Comparison of ENCODE assay signal across 1 cellular context in the genomic region with DNA sequence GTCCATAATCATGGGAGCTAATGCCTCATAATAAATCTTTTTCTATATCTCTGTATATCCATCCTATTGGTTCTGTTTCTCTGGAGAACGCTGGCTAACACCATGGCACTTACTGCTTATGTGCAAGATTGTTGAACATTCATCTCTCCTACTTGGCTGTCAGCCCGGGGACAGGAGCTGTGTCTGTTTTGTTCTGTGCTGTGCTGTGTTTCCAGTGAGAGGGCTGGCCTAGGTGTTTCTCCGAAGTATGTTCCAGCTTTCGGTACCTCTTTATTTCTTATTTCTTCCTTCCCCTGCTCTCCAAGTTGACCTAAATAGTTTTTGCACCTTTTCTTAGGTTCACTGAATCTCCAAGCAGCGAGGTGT.
TF ChIP-seq lines count a peak whose summit lies in the region.

No MANE protein-coding gene starts in this region.

TF ChIP-seq in GM23338, 12 proteins besides CTCF, POLR2A, EP300 and RAD21:
- TF ChIP-seq, protein P1, sequence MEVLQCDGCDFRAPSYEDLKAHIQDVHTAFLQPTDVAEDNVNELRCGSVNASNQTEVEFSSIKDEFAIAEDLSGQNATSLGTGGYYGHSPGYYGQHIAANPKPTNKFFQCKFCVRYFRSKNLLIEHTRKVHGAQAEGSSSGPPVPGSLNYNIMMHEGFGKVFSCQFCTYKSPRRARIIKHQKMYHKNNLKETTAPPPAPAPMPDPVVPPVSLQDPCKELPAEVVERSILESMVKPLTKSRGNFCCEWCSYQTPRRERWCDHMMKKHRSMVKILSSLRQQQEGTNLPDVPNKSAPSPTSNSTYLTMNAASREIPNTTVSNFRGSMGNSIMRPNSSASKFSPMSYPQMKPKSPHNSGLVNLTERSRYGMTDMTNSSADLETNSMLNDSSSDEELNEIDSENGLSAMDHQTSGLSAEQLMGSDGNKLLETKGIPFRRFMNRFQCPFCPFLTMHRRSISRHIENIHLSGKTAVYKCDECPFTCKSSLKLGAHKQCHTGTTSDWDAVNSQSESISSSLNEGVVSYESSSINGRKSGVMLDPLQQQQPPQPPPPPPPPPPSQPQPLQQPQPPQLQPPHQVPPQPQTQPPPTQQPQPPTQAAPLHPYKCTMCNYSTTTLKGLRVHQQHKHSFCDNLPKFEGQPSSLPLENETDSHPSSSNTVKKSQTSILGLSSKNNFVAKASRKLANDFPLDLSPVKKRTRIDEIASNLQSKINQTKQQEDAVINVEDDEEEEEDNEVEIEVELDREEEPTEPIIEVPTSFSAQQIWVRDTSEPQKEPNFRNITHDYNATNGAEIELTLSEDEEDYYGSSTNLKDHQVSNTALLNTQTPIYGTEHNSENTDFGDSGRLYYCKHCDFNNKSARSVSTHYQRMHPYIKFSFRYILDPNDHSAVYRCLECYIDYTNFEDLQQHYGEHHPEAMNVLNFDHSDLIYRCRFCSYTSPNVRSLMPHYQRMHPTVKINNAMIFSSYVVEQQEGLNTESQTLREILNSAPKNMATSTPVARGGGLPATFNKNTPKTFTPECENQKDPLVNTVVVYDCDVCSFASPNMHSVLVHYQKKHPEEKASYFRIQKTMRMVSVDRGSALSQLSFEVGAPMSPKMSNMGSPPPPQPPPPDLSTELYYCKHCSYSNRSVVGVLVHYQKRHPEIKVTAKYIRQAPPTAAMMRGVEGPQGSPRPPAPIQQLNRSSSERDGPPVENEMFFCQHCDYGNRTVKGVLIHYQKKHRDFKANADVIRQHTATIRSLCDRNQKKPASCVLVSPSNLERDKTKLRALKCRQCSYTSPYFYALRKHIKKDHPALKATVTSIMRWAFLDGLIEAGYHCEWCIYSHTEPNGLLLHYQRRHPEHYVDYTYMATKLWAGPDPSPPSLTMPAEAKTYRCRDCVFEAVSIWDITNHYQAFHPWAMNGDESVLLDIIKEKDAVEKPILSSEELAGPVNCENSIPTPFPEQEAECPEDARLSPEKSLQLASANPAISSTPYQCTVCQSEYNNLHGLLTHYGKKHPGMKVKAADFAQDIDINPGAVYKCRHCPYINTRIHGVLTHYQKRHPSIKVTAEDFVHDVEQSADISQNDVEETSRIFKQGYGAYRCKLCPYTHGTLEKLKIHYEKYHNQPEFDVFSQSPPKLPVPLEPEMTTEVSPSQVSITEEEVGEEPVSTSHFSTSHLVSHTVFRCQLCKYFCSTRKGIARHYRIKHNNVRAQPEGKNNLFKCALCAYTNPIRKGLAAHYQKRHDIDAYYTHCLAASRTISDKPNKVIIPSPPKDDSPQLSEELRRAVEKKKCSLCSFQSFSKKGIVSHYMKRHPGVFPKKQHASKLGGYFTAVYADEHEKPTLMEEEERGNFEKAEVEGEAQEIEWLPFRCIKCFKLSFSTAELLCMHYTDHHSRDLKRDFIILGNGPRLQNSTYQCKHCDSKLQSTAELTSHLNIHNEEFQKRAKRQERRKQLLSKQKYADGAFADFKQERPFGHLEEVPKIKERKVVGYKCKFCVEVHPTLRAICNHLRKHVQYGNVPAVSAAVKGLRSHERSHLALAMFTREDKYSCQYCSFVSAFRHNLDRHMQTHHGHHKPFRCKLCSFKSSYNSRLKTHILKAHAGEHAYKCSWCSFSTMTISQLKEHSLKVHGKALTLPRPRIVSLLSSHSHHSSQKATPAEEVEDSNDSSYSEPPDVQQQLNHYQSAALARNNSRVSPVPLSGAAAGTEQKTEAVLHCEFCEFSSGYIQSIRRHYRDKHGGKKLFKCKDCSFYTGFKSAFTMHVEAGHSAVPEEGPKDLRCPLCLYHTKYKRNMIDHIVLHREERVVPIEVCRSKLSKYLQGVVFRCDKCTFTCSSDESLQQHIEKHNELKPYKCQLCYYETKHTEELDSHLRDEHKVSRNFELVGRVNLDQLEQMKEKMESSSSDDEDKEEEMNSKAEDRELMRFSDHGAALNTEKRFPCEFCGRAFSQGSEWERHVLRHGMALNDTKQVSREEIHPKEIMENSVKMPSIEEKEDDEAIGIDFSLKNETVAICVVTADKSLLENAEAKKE (CRISPR knock-in tag; IDR thresholded peaks at IDR 0.05) = no peak
- TF ChIP-seq EZH2 (IDR thresholded peaks at IDR 0.05; ENCODE audit: low read depth, unreplicated experiment) = no peak
- no peak for TF ChIP-seq NANOG (IDR thresholded peaks at IDR 0.05; ENCODE audit: borderline replicate concordance)
- TF ChIP-seq EZH2phosphoT487 (IDR thresholded peaks at IDR 0.05; ENCODE audit: unreplicated experiment) = no peak
- TF ChIP-seq, protein P2, sequence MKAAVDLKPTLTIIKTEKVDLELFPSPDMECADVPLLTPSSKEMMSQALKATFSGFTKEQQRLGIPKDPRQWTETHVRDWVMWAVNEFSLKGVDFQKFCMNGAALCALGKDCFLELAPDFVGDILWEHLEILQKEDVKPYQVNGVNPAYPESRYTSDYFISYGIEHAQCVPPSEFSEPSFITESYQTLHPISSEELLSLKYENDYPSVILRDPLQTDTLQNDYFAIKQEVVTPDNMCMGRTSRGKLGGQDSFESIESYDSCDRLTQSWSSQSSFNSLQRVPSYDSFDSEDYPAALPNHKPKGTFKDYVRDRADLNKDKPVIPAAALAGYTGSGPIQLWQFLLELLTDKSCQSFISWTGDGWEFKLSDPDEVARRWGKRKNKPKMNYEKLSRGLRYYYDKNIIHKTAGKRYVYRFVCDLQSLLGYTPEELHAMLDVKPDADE (IDR thresholded peaks at IDR 0.05) = no peak
- no peak for TF ChIP-seq STAT1 (IDR thresholded peaks at IDR 0.05; ENCODE audit: unreplicated experiment)
- no peak for TF ChIP-seq POLR2AphosphoS5 (IDR thresholded peaks at IDR 0.05; ENCODE audit: low read depth)
- no peak for TF ChIP-seq JUNB (IDR thresholded peaks at IDR 0.05; ENCODE audit: unreplicated experiment)
- TF ChIP-seq ZNF331 (CRISPR knock-in tag; IDR thresholded peaks at IDR 0.05; ENCODE audit: low read depth) = no peak
- TF ChIP-seq CREB1 (CRISPR knock-in tag; IDR thresholded peaks at IDR 0.05; ENCODE audit: low read depth) = no peak
- TF ChIP-seq ZNF114 (CRISPR knock-in tag; IDR thresholded peaks at IDR 0.05) = no peak
- TF ChIP-seq, protein P3, sequence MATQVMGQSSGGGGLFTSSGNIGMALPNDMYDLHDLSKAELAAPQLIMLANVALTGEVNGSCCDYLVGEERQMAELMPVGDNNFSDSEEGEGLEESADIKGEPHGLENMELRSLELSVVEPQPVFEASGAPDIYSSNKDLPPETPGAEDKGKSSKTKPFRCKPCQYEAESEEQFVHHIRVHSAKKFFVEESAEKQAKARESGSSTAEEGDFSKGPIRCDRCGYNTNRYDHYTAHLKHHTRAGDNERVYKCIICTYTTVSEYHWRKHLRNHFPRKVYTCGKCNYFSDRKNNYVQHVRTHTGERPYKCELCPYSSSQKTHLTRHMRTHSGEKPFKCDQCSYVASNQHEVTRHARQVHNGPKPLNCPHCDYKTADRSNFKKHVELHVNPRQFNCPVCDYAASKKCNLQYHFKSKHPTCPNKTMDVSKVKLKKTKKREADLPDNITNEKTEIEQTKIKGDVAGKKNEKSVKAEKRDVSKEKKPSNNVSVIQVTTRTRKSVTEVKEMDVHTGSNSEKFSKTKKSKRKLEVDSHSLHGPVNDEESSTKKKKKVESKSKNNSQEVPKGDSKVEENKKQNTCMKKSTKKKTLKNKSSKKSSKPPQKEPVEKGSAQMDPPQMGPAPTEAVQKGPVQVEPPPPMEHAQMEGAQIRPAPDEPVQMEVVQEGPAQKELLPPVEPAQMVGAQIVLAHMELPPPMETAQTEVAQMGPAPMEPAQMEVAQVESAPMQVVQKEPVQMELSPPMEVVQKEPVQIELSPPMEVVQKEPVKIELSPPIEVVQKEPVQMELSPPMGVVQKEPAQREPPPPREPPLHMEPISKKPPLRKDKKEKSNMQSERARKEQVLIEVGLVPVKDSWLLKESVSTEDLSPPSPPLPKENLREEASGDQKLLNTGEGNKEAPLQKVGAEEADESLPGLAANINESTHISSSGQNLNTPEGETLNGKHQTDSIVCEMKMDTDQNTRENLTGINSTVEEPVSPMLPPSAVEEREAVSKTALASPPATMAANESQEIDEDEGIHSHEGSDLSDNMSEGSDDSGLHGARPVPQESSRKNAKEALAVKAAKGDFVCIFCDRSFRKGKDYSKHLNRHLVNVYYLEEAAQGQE (IDR thresholded peaks at IDR 0.05; ENCODE audit: unreplicated experiment) = no peak
